In genomic region chr1:116538527-116538926, GRCh38 we compare ENCODE assay signal across 8 cellular contexts. TPM values are rescaled to one million over a fixed set of nuclear protein-coding genes. Genes with fewer than 3 reads are reported as not detected.
A peak's percentile ranks its signal among the peaks of the same experiment; 100 is the strongest.
DNase-seq lines count a peak whose midpoint lies in the region; ATAC-seq and TF ChIP-seq lines count a peak whose summit lies in the region.

No MANE protein-coding gene starts in this region.

- no peaks in the 10 kb centered on the region for H4K20me1 ChIP-seq in BLaER1

- TF ChIP-seq CTCF in activated B cell treated with CpG ODN at 0.5 μM for 24 hours (IDR thresholded peaks at IDR 0.05) (no peak), mucosa of descending colon (IDR thresholded peaks at IDR 0.05) (no peak), gastroesophageal sphincter (IDR thresholded peaks at IDR 0.05) (no peak)

- no peak overlapping the region for H2AFZ ChIP-seq in neuronal stem cell (ENCODE audit: low read length)

- DNase-seq in activated B cell treated with CpG ODN at 0.5 μM for 24 hours (no peak), mucosa of descending colon (no peak), neuronal stem cell (ENCODE audit: low spot score) (no peak), NCI-H1436 (lab: John Stamatoyannopoulos, UW) (no peak)

- H3K14ac ChIP-seq in neuronal stem cell (ENCODE audit: low read length), result no peak overlapping the region

- H3K4me3 ChIP-seq in BLaER1 (no peak overlapping the region), mucosa of descending colon (no peak overlapping the region), neuronal stem cell (ENCODE audit: low read length in 2 of 2) (no peak overlapping the region), gastroesophageal sphincter (no peak overlapping the region)

- no peak for TF ChIP-seq EP300 in gastroesophageal sphincter (IDR thresholded peaks at IDR 0.05)

- H2BK15ac ChIP-seq in neuronal stem cell (ENCODE audit: low read length), result no peak overlapping the region

- H2BK5ac ChIP-seq in neuronal stem cell (ENCODE audit: low read length), result no peak overlapping the region

- peak overlapping the region; percentile 20 for H3K4me3 Mint-ChIP-seq in activated B cell treated with CpG ODN at 0.5 μM for 24 hours

- WGBS in neuronal stem cell (ENCODE audit: extremely low coverage in 2 of 2, insufficient read length in 2 of 2, insufficient replicate concordance in 1 of 2), 2 donors, result no CpG with 5 or more reads among the region's 1 CpG
- 100% methylated on average over 1 of the region's 1 CpG for WGBS in gastroesophageal sphincter (ENCODE audit: low coverage in 1 of 2), 2 donors

- peaks cover 54% of the 10 kb centered on the region for H3K9me3 ChIP-seq in BLaER1
- no peaks in the 10 kb centered on the region for H3K9me3 ChIP-seq in mucosa of descending colon
- peaks cover 0 to 3% of the 10 kb centered on the region in 2 donors for H3K9me3 ChIP-seq in neuronal stem cell (replicated peaks in 1 of 2; ENCODE audit: control insufficient read depth in 2 of 2, insufficient read depth in 1 of 2, low read depth in 1 of 2, low read length in 2 of 2)
- H3K9me3 ChIP-seq in gastroesophageal sphincter, result no peaks in the 10 kb centered on the region

- H3K27me3 ChIP-seq in BLaER1 (no peaks in the 10 kb centered on the region), neuronal stem cell (ENCODE audit: control insufficient read depth in 3 of 3, insufficient read depth in 3 of 3, low read depth in 1 of 3, low read length in 3 of 3) (no peaks in the 10 kb centered on the region), gastroesophageal sphincter (no peaks in the 10 kb centered on the region)

- CTCF ChIA-PET in activated B cell treated with CpG ODN at 0.5 μM for 24 hours (lab: Charles Lee), result interaction anchor here (1.3 to 2.3 kb wide), 2 partner anchors 30 to 39 kb away, joined by 3 to 6 read pairs; no protein-coding TSS in a partner anchor

- no peak overlapping the region for H4K91ac ChIP-seq in neuronal stem cell (ENCODE audit: low read depth, low read length, poor library complexity)

- H3K4me1 ChIP-seq in BLaER1 (peaks cover 57% of the 10 kb centered on the region), mucosa of descending colon (ENCODE audit: low read depth) (no peaks in the 10 kb centered on the region), neuronal stem cell (ENCODE audit: control insufficient read depth in 2 of 2, insufficient read depth in 1 of 2, low read depth in 1 of 2, low read length in 2 of 2) (peaks cover 0 to 1% of the 10 kb centered on the region in 2 donors), gastroesophageal sphincter (no peaks in the 10 kb centered on the region)

- no peak overlapping the region for H2AK5ac ChIP-seq in neuronal stem cell (ENCODE audit: low read depth, low read length)

- peak; percentile 73 for ATAC-seq in GM19025 (IDR thresholded peaks at IDR 0.05; ENCODE audit: low read depth, unreplicated experiment)
- ATAC-seq in HG03103 (IDR thresholded peaks at IDR 0.05; ENCODE audit: low read depth, unreplicated experiment), result peak; percentile 80
- peak; percentile 80 for ATAC-seq in activated B cell treated with CpG ODN at 0.5 μM for 24 hours (ENCODE audit: low read depth)
- peak; percentile 90 for ATAC-seq in mucosa of descending colon
- ATAC-seq in gastroesophageal sphincter, result no peak

- H3K36me3 ChIP-seq in BLaER1, result peaks cover 100% of the 10 kb centered on the region
- no peaks in the 10 kb centered on the region for H3K36me3 ChIP-seq in mucosa of descending colon (ENCODE audit: low read depth)
- H3K36me3 ChIP-seq in neuronal stem cell (replicated peaks in 1 of 2; ENCODE audit: control insufficient read depth in 2 of 2, insufficient read depth in 2 of 2, low read length in 2 of 2), result peaks cover 1 to 9% of the 10 kb centered on the region in 2 donors
- H3K36me3 ChIP-seq in gastroesophageal sphincter, result peaks cover 0 to 90% of the 10 kb centered on the region in 2 donors

- H3K4me1 Mint-ChIP-seq in activated B cell treated with CpG ODN at 0.5 μM for 24 hours, result peaks cover 66% of the 10 kb centered on the region

- H2BK120ac ChIP-seq in neuronal stem cell (ENCODE audit: low read depth, low read length), result no peak overlapping the region

- no peaks in the 10 kb centered on the region for H3K27me3 Mint-ChIP-seq in activated B cell treated with CpG ODN at 0.5 μM for 24 hours

- intact Hi-C loops in activated B cell treated with CpG ODN at 0.5 μM for 24 hours (cut with micrococcal nuclease) (loop anchor here (2.0 kb wide), 1 partner anchor 14 kb away; no protein-coding TSS in a partner anchor), mucosa of descending colon (cut with DNase I, micrococcal nuclease) (no loop called here)

- POLR2A ChIA-PET in activated B cell treated with CpG ODN at 0.5 μM for 24 hours (lab: Charles Lee), result interaction anchor here (1.4 to 5.6 kb wide), 5 partner anchors 13 to 34 kb away, joined by 5 to 58 read pairs (median 21); partner anchors contain the start of gene CD58

- no peak overlapping the region for H3K4ac ChIP-seq in neuronal stem cell (ENCODE audit: low read length)

- peak overlapping the region; percentile 86 for H3K27ac Mint-ChIP-seq in activated B cell treated with CpG ODN at 0.5 μM for 24 hours

- peaks cover 81% of the 10 kb centered on the region for H3K36me3 Mint-ChIP-seq in activated B cell treated with CpG ODN at 0.5 μM for 24 hours (ENCODE audit: low read depth)

- no peak overlapping the region for H4K8ac ChIP-seq in neuronal stem cell (ENCODE audit: low read depth, low read length)

- H3K9ac ChIP-seq in BLaER1 (no peak overlapping the region), neuronal stem cell (ENCODE audit: low read depth, low read length, poor library complexity) (no peak overlapping the region)

- no peak overlapping the region for H3K23ac ChIP-seq in neuronal stem cell (ENCODE audit: low read depth, low read length, poor library complexity)

- H3K9me3 Mint-ChIP-seq in activated B cell treated with CpG ODN at 0.5 μM for 24 hours, result no peaks in the 10 kb centered on the region

- TF ChIP-seq POLR2A in gastroesophageal sphincter (IDR thresholded peaks at IDR 0.05), result no peak

- no peak overlapping the region for H2BK12ac ChIP-seq in neuronal stem cell (ENCODE audit: low read length)

- no peaks in the 10 kb centered on the region for H3K79me1 ChIP-seq in neuronal stem cell (ENCODE audit: low read depth, low read length)

- H3K4me2 ChIP-seq in BLaER1, result peak overlapping the region; percentile 53
- no peak overlapping the region for H3K4me2 ChIP-seq in neuronal stem cell (ENCODE audit: insufficient read depth, low read length, poor library complexity, severe bottlenecking)

- no peak overlapping the region for H3K18ac ChIP-seq in neuronal stem cell (ENCODE audit: low read length)

- peak overlapping the region; percentile 49 for H3K27ac ChIP-seq in BLaER1
- no peak overlapping the region for H3K27ac ChIP-seq in neuronal stem cell (replicated peaks; ENCODE audit: low read length)
- no peak overlapping the region for H3K27ac ChIP-seq in gastroesophageal sphincter

RNA-seq across cellular contexts. Expression of gene CD58, which starts 32.3 kb away (rescaled TPM):
- 146 and 160 TPM in 2 replicates for total RNA-seq in activated B cell treated with CpG ODN at 0.5 μM for 24 hours
- 10 to 100 TPM; 19.3 to 31.9 (median 31.0) TPM for total RNA-seq in mucosa of descending colon
- polyA plus RNA-seq in neuronal stem cell (2013, experiment 1 of 2), result 5.0 TPM
- polyA plus RNA-seq in neuronal stem cell (2013, experiment 2 of 2), result 4.9 TPM
- 10 to 100 TPM; 14.3 to 32.4 (median 24.8) TPM for total RNA-seq in gastroesophageal sphincter
